ENCODE assay signal across 7 cellular contexts in genomic region chr5:143605403-143606005, GRCh38.
DNase-seq lines count a peak whose midpoint lies in the region; ATAC-seq and TF ChIP-seq lines count a peak whose summit lies in the region.

No MANE protein-coding gene starts in this region.

- H3K27ac ChIP-seq in prostate gland = no peak overlapping the region

- WGBS in prostate gland = 66% methylated on average over 4 of the region's 4 CpGs

- TF ChIP-seq CTCF in prostate gland (IDR thresholded peaks at IDR 0.05) = no peak

- ATAC-seq in GM18909 (IDR thresholded peaks at IDR 0.05; ENCODE audit: poor library complexity, unreplicated experiment) (peak; percentile 73), HG03039 (IDR thresholded peaks at IDR 0.05; ENCODE audit: unreplicated experiment) (peak; percentile 52)

- no peak overlapping the region for H3K4me3 ChIP-seq in prostate gland

- H3K36me3 Mint-ChIP-seq in immature natural killer cell = peaks cover 0 to 3% (median 0%) of the 10 kb centered on the region in 3 donors

- H3K4me1 Mint-ChIP-seq in immature natural killer cell = peaks cover 42 to 57% of the 10 kb centered on the region in 2 donors

- no peaks in the 10 kb centered on the region for H3K36me3 ChIP-seq in prostate gland

- H3K9me3 ChIP-seq in prostate gland = no peaks in the 10 kb centered on the region

- peaks cover 0 to 4% (median 0%) of the 10 kb centered on the region in 6 donors for H3K9me3 Mint-ChIP-seq in immature natural killer cell

- TF ChIP-seq POLR2A in prostate gland (IDR thresholded peaks at IDR 0.05) = no peak

- H3K27ac Mint-ChIP-seq in immature natural killer cell = peak overlapping the region in 2 of 6 donors; percentile 31 to 67

- intact Hi-C loops in prostate gland (cut with DNase I) = no loop called here

- no peaks in the 10 kb centered on the region for H3K27me3 ChIP-seq in prostate gland (replicated peaks; ENCODE audit: insufficient read depth)

- DNase-seq in SKM-1 treated with dmso at 0.1 percent for 144 hours (lab: John Stamatoyannopoulos, UW; ENCODE audit: unreplicated experiment) (peak; percentile 80), immature natural killer cell (peak; percentile 37 to 55 (median 51)), DMS 273 treated with DMSO at 0.1 percent for 48 hours (lab: John Stamatoyannopoulos, UW) (no peak), NCI-H2029 (lab: John Stamatoyannopoulos, UW) (no peak), prostate gland (ENCODE audit: low spot score) (no peak)

- no peaks in the 10 kb centered on the region for H3K4me1 ChIP-seq in prostate gland (replicated peaks)

- H3K27me3 Mint-ChIP-seq in immature natural killer cell (ENCODE audit: low read depth in 3 of 3) = peaks cover 0 to 2% (median 0%) of the 10 kb centered on the region in 3 donors

- peak overlapping the region; percentile 71 to 81 (median 77) for H3K4me3 Mint-ChIP-seq in immature natural killer cell

Comparison
In these comparisons a context has a peak if more than half of its experiments do, and no peak if none do; other contexts are left out.
1. DNase-seq: peak in SKM-1 treated with dmso at 0.1 percent for 144 hours (single experiment) and immature natural killer cell (3 of 3); none in DMS 273 treated with DMSO at 0.1 percent for 48 hours (single experiment), NCI-H2029 (single experiment) and prostate gland (single experiment).